In genomic region chr7:105097619-105098018, GRCh38 we compare ENCODE assay signal across 11 cellular contexts.
DNase-seq lines count a peak whose midpoint lies in the region; ATAC-seq and TF ChIP-seq lines count a peak whose summit lies in the region.
"Had no signal": no experiment of that assay in that cellular context is flagged by ENCODE, and none has a peak within 500 bp of the region (broad histone marks: within the 10 kb centered on the region; RNA-seq: fewer than 3 reads in every experiment).

No MANE protein-coding gene starts in this region.

- no peak overlapping the region for H3K4ac ChIP-seq in mesenchymal stem cell (ENCODE audit: low read depth in 1 of 2, low read length in 2 of 2)

- H2BK12ac ChIP-seq in mesenchymal stem cell (ENCODE audit: low read length in 2 of 2), result no peak overlapping the region

- H2BK15ac ChIP-seq in mesenchymal stem cell (ENCODE audit: low read depth, poor library complexity, severe bottlenecking), result no peak overlapping the region

- no peak overlapping the region for H4K91ac ChIP-seq in mesenchymal stem cell (ENCODE audit: low read length)

- no peak overlapping the region for H3K27ac ChIP-seq in CD4-positive, alpha-beta T cell (ENCODE audit: low read depth, low read length)
- H3K27ac ChIP-seq in mesenchymal stem cell (ENCODE audit: low read length, poor library complexity, severe bottlenecking), result no peak overlapping the region
- no peak overlapping the region for H3K27ac ChIP-seq in SJCRH30

- no peak overlapping the region for H2BK120ac ChIP-seq in mesenchymal stem cell (ENCODE audit: low read depth, low read length)

- no peak overlapping the region for H3K14ac ChIP-seq in mesenchymal stem cell (ENCODE audit: low read length in 2 of 2)

- H3K9ac ChIP-seq in mesenchymal stem cell (ENCODE audit: low read length), result no peak overlapping the region

- DNase-seq in CD4-positive, alpha-beta T cell, result no peak
- DNase-seq in brain pericyte (ENCODE audit: low read depth, low spot score), result peak; percentile 27
- peak; percentile 85 for DNase-seq in mesenchymal stem cell
- DNase-seq in ecto neural progenitor cell (ENCODE audit: low spot score), result no peak
- DNase-seq in SJCRH30, result no peak
- DNase-seq: effector CD4-positive, alpha-beta T cell; midbrain; NCI-H446 treated with DMSO at 0.1 percent for 48 hours had no signal

- H3K9me3 Mint-ChIP-seq in CD4-positive, alpha-beta T cell, result no peaks in the 10 kb centered on the region

- CTCF ChIA-PET in CD4-positive, alpha-beta T cell (lab: Charles Lee), result no interaction called here

- peak overlapping the region; percentile 5 for H3K27ac Mint-ChIP-seq in CD4-positive, alpha-beta T cell

- no peak overlapping the region for H3K4me2 ChIP-seq in mesenchymal stem cell (ENCODE audit: low read length, poor library complexity, severe bottlenecking)

- 37% methylated on average over 4 of the region's 7 CpGs for WGBS in mesenchymal stem cell

- no peak for TF ChIP-seq RAD21 in Ishikawa (IDR thresholded peaks at IDR 0.05; ENCODE audit: low read depth)

- no peak for TF ChIP-seq EP300 in Ishikawa (IDR thresholded peaks at IDR 0.05; ENCODE audit: borderline replicate concordance)

- H2AK5ac ChIP-seq in mesenchymal stem cell (ENCODE audit: low read length, severe bottlenecking), result no peak overlapping the region

- TF ChIP-seq CTCF in CD4-positive, alpha-beta T cell (IDR thresholded peaks at IDR 0.05), result no peak

- no peak overlapping the region for H3K4me3 Mint-ChIP-seq in CD4-positive, alpha-beta T cell

- no peaks in the 10 kb centered on the region for H3K9me3 ChIP-seq in CD4-positive, alpha-beta T cell (ENCODE audit: control insufficient read depth, low read length)
- H3K9me3 ChIP-seq in mesenchymal stem cell (ENCODE audit: control insufficient read depth, low read length), result no peaks in the 10 kb centered on the region
- H3K9me3 ChIP-seq in SJCRH30 (replicated peaks), result no peaks in the 10 kb centered on the region

- H3K36me3 Mint-ChIP-seq in CD4-positive, alpha-beta T cell (ENCODE audit: low read depth), result peaks cover 91% of the 10 kb centered on the region

- no peak overlapping the region for H3K4me3 ChIP-seq in mesenchymal stem cell (ENCODE audit: insufficient read depth in 1 of 2, low read depth in 1 of 2, low read length in 2 of 2)
- no peak overlapping the region for H3K4me3 ChIP-seq in SJCRH30

- no peak overlapping the region for H4K8ac ChIP-seq in mesenchymal stem cell (ENCODE audit: low read length)

- no peak overlapping the region for H3K18ac ChIP-seq in mesenchymal stem cell (ENCODE audit: low read depth in 1 of 2, low read length in 2 of 2)

- H3K27me3 ChIP-seq in CD4-positive, alpha-beta T cell (ENCODE audit: control insufficient read depth, insufficient read depth, low read length), result no peaks in the 10 kb centered on the region
- no peaks in the 10 kb centered on the region for H3K27me3 ChIP-seq in mesenchymal stem cell (ENCODE audit: control insufficient read depth in 1 of 2, insufficient read depth in 1 of 2, low read length in 2 of 2)
- H3K27me3 ChIP-seq in SJCRH30, result no peaks in the 10 kb centered on the region

- H3K23ac ChIP-seq in mesenchymal stem cell (ENCODE audit: low read length in 2 of 2), result no peak overlapping the region

- H3K27me3 Mint-ChIP-seq in CD4-positive, alpha-beta T cell, result no peaks in the 10 kb centered on the region

- POLR2A ChIA-PET in CD4-positive, alpha-beta T cell (lab: Charles Lee), result no interaction called here

- intact Hi-C loops in CD4-positive, alpha-beta T cell (cut with DNase I, micrococcal nuclease), result no loop called here

- peaks cover 46% of the 10 kb centered on the region for H3K4me1 Mint-ChIP-seq in CD4-positive, alpha-beta T cell (ENCODE audit: low read depth)

- peaks cover 3 to 97% of the 10 kb centered on the region in 2 experiments for H3K36me3 ChIP-seq in mesenchymal stem cell (ENCODE audit: control insufficient read depth in 1 of 2, insufficient read depth in 2 of 2, low read depth in 1 of 2, low read length in 2 of 2)
- H3K36me3 ChIP-seq in SJCRH30, result peaks cover 56% of the 10 kb centered on the region

- H3K79me1 ChIP-seq in mesenchymal stem cell (replicated peaks; ENCODE audit: low read length, poor library complexity, severe bottlenecking), result peaks cover 5% of the 10 kb centered on the region

- no peak overlapping the region for H2BK5ac ChIP-seq in mesenchymal stem cell (ENCODE audit: low read depth, low read length, poor library complexity, severe bottlenecking)

- ATAC-seq in CD4-positive, alpha-beta T cell (ENCODE audit: poor library complexity), result no peak
- ATAC-seq in GM19397 (IDR thresholded peaks at IDR 0.05; ENCODE audit: unreplicated experiment), result no peak
- ATAC-seq in HG03175 (IDR thresholded peaks at IDR 0.05; ENCODE audit: unreplicated experiment), result no peak

- H2AFZ ChIP-seq in mesenchymal stem cell (ENCODE audit: low read depth, low read length), result no peak overlapping the region

- H3K4me1 ChIP-seq in mesenchymal stem cell (ENCODE audit: control insufficient read depth, insufficient read depth, low read depth, low read length) (peaks cover 5% of the 10 kb centered on the region), SJCRH30 (peaks cover 5% of the 10 kb centered on the region; the same call in 1 of the 2 replicates)

TF ChIP-seq in Ishikawa, 13 proteins besides CTCF, POLR2A, EP300 and RAD21:
- TF ChIP-seq, protein P1, sequence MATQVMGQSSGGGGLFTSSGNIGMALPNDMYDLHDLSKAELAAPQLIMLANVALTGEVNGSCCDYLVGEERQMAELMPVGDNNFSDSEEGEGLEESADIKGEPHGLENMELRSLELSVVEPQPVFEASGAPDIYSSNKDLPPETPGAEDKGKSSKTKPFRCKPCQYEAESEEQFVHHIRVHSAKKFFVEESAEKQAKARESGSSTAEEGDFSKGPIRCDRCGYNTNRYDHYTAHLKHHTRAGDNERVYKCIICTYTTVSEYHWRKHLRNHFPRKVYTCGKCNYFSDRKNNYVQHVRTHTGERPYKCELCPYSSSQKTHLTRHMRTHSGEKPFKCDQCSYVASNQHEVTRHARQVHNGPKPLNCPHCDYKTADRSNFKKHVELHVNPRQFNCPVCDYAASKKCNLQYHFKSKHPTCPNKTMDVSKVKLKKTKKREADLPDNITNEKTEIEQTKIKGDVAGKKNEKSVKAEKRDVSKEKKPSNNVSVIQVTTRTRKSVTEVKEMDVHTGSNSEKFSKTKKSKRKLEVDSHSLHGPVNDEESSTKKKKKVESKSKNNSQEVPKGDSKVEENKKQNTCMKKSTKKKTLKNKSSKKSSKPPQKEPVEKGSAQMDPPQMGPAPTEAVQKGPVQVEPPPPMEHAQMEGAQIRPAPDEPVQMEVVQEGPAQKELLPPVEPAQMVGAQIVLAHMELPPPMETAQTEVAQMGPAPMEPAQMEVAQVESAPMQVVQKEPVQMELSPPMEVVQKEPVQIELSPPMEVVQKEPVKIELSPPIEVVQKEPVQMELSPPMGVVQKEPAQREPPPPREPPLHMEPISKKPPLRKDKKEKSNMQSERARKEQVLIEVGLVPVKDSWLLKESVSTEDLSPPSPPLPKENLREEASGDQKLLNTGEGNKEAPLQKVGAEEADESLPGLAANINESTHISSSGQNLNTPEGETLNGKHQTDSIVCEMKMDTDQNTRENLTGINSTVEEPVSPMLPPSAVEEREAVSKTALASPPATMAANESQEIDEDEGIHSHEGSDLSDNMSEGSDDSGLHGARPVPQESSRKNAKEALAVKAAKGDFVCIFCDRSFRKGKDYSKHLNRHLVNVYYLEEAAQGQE (IDR thresholded peaks at IDR 0.05; ENCODE audit: low read depth), result no peak
- TF ChIP-seq NFIC (IDR thresholded peaks at IDR 0.05) (0 out of 2 replicates have a peak, but pooled peaks have one; percentile 16), MAX (IDR thresholded peaks at IDR 0.05) (peak; percentile 29; the same call in 1 of the 2 replicates), CEBPB (IDR thresholded peaks at IDR 0.05) (0 out of 2 replicates have a peak, but pooled peaks have one; percentile 15), TEAD4 (IDR thresholded peaks at IDR 0.05) (peak; percentile 66), TCF12 (IDR thresholded peaks at IDR 0.05; ENCODE audit: low read depth) (no peak), CREB1 (IDR thresholded peaks at IDR 0.05; ENCODE audit: low read depth) (no peak), ZBTB7A (IDR thresholded peaks at IDR 0.05; ENCODE audit: low read depth) (no peak)

Comparison
In these comparisons a context has a peak if more than half of its experiments do, and no peak if none do; other contexts are left out.
1. DNase-seq: peak in brain pericyte (single experiment) and mesenchymal stem cell (single experiment); none in CD4-positive, alpha-beta T cell (0 of 10), ecto neural progenitor cell (single experiment) and SJCRH30 (0 of 2).